10 cellular contexts compared by ENCODE assay signal in the genomic region with DNA sequence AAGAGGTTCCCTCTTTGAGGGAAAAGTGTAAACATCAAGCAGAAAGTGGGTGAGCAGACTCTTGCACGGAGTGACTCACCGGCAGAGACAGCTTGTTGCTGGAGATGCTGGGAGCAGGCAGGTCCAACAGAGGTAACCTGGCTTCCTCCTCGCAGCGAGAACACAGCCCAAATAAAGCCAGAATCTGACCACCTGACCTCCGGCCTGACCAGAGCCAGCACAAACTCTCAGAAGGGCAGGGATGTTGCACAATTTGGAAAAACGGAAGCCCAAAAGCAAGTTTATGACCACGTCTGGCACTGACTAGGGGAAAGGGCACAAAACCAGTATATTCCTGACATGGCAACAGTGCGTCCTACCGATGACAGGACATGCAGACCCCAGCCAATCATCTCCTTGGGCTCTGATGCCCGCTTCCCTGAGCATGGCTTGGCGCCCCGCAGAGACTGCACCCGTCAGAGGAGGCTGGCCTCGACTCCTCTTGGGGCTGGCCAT. TPM values are rescaled to one million over a fixed set of nuclear protein-coding genes. Genes with fewer than 3 reads are reported as not detected.
A peak's percentile ranks its signal among the peaks of the same experiment; 100 is the strongest.
DNase-seq lines count a peak whose midpoint lies in the region; ATAC-seq and TF ChIP-seq lines count a peak whose summit lies in the region.
"Had no signal": no experiment of that assay in that cellular context is flagged by ENCODE, and none has a peak within 500 bp of the region (broad histone marks: within the 10 kb centered on the region; RNA-seq: fewer than 3 reads in every experiment).

No MANE protein-coding gene starts in this region.

- no peaks in the 10 kb centered on the region for H3K36me3 ChIP-seq in left ventricle myocardium inferior
- H3K36me3 ChIP-seq in skeletal muscle tissue (ENCODE audit: control insufficient read depth in 3 of 3, insufficient read depth in 3 of 3, low read length in 3 of 3) = no peaks in the 10 kb centered on the region

- H3K27ac ChIP-seq in H9 (ENCODE audit: insufficient read length, low read depth, low read length) = no peak overlapping the region
- peak overlapping the region; percentile 87 for H3K27ac ChIP-seq in left ventricle myocardium inferior (replicated peaks)
- peak overlapping the region; percentile 8 for H3K27ac ChIP-seq in skeletal muscle tissue (ENCODE audit: low read depth, low read length)
- H3K27ac ChIP-seq: SK-N-MC had no signal

- H3K4me3 ChIP-seq in left ventricle myocardium inferior = peak overlapping the region; percentile 43
- peak overlapping the region in 1 of 3 donors; percentile 20 for H3K4me3 ChIP-seq in skeletal muscle tissue (ENCODE audit: low read length in 3 of 3)
- H3K4me3 ChIP-seq: SK-N-MC had no signal

- H3K36me3 Mint-ChIP-seq in H9 (ENCODE audit: insufficient read depth in 1 of 3, low read depth in 3 of 3) (peaks cover 0 to 2% (median 0%) of the 10 kb centered on the region in 3 experiments; a peak in 2 of 7 replicates), WTC11 (peaks cover 2% of the 10 kb centered on the region; the same call in 1 of the 2 replicates)

- peaks cover 6% of the 10 kb centered on the region for H3K23me2 ChIP-seq in H9 (ENCODE audit: insufficient read length, low read depth, low read length, poor library complexity, severe bottlenecking)

- H3K14ac ChIP-seq in H9 (ENCODE audit: insufficient read depth, low read length) = no peak overlapping the region

- no peak overlapping the region for H3K56ac ChIP-seq in H9 (ENCODE audit: insufficient read length, low read depth, low read length)

- H4K91ac ChIP-seq in H9 (ENCODE audit: insufficient read length, low read depth, low read length) = no peak overlapping the region

- H3K9me3 ChIP-seq in H9 (ENCODE audit: control insufficient read depth, low read depth, low read length) (no peaks in the 10 kb centered on the region), left ventricle myocardium inferior (replicated peaks) (no peaks in the 10 kb centered on the region), skeletal muscle tissue (ENCODE audit: control insufficient read depth in 3 of 3, low read length in 3 of 3) (no peaks in the 10 kb centered on the region)

- H2BK15ac ChIP-seq in H9 (ENCODE audit: low read depth, low read length) = no peak overlapping the region

- TF ChIP-seq CTCF in H9 (conservative IDR thresholded peaks at IDR 0.05) = no peak
- no peak for TF ChIP-seq CTCF in WTC11 (IDR thresholded peaks at IDR 0.05)
- TF ChIP-seq CTCF in left ventricle myocardium inferior (IDR thresholded peaks at IDR 0.05; ENCODE audit: borderline replicate concordance) = no peak

- no peak overlapping the region for H3K23ac ChIP-seq in H9 (ENCODE audit: insufficient read length, low read depth, low read length)

- no peak overlapping the region for H4K5ac ChIP-seq in H9 (ENCODE audit: insufficient read length, low read depth, low read length)

- ATAC-seq in WTC11 (no peak), HG03196 (IDR thresholded peaks at IDR 0.05; ENCODE audit: unreplicated experiment) (no peak)

- intact Hi-C loops in left ventricle myocardium inferior (cut with micrococcal nuclease) = no loop called here

- no peak overlapping the region for H3K4ac ChIP-seq in H9 (ENCODE audit: low read depth, low read length)

- H2BK12ac ChIP-seq in H9 (ENCODE audit: insufficient read length, low read depth, low read length) = no peak overlapping the region

- no peak overlapping the region for H2AK5ac ChIP-seq in H9 (ENCODE audit: insufficient read length, low read length)

- H2AFZ ChIP-seq in H9 (ENCODE audit: low read length) = no peak overlapping the region

- no peaks in the 10 kb centered on the region for H3K9me3 Mint-ChIP-seq in H9
- no peaks in the 10 kb centered on the region for H3K9me3 Mint-ChIP-seq in WTC11

- H3K27ac Mint-ChIP-seq in H9 (peak overlapping the region in 2 of 3 experiments; percentile 38 to 75; a peak in 4 of 7 replicates), WTC11 (peak overlapping the region; percentile 78)

- no peak overlapping the region for H2BK20ac ChIP-seq in H9 (ENCODE audit: low read depth, low read length, poor library complexity, severe bottlenecking)

- H2BK5ac ChIP-seq in H9 (ENCODE audit: insufficient read length, low read length) = no peak overlapping the region

- peaks cover 6% of the 10 kb centered on the region; the same call in 1 of the 2 replicates for H3K4me1 ChIP-seq in H9 (ENCODE audit: insufficient read depth, low read length)
- H3K4me1 ChIP-seq in left ventricle myocardium inferior = peaks cover 95% of the 10 kb centered on the region
- H3K4me1 ChIP-seq in skeletal muscle tissue (ENCODE audit: control insufficient read depth in 3 of 3, insufficient read depth in 3 of 3, low read length in 3 of 3) = peaks cover 24 to 29% (median 26%) of the 10 kb centered on the region in 3 donors

- peaks cover 7% of the 10 kb centered on the region; the same call in 1 of the 2 replicates for H3K79me2 ChIP-seq in H9 (ENCODE audit: insufficient read depth, low read length)

- no peak overlapping the region for H3K9ac ChIP-seq in H9 (ENCODE audit: extremely low read depth, insufficient read length, low read length)
- peak overlapping the region in 1 of 3 donors; percentile 11 for H3K9ac ChIP-seq in skeletal muscle tissue (ENCODE audit: low read depth in 1 of 3, low read length in 3 of 3)

- no peak overlapping the region for H3T11ph ChIP-seq in H9 (ENCODE audit: low read length)

- H3K4me1 Mint-ChIP-seq in H9 (peaks cover 51 to 57% of the 10 kb centered on the region in 2 experiments), WTC11 (peaks cover 67% of the 10 kb centered on the region)

- no peak overlapping the region for H3K4me2 ChIP-seq in H9 (ENCODE audit: insufficient read depth, insufficient read length, low read length)

- WGBS in H9 (ENCODE audit: extremely low coverage, insufficient read length, low lambda C conversion rate) = no CpG with 5 or more reads among the region's 14 CpGs

- no peaks in the 10 kb centered on the region for H4K20me1 ChIP-seq in H9 (ENCODE audit: control insufficient read depth, insufficient read depth, insufficient read length)

- H4K8ac ChIP-seq in H9 (replicated peaks; ENCODE audit: insufficient read length, low read depth, low read length) = no peak overlapping the region

- no peak overlapping the region for H3K18ac ChIP-seq in H9 (ENCODE audit: insufficient read length, low read depth, low read length)

- no peaks in the 10 kb centered on the region for H3K27me3 ChIP-seq in H9 (ENCODE audit: insufficient read depth, low read length)
- no peaks in the 10 kb centered on the region for H3K27me3 ChIP-seq in left ventricle myocardium inferior (ENCODE audit: low read depth)
- no peaks in the 10 kb centered on the region for H3K27me3 ChIP-seq in skeletal muscle tissue (ENCODE audit: control insufficient read depth in 3 of 3, insufficient read depth in 3 of 3, low read length in 3 of 3)

- CTCF ChIA-PET in WTC11 (lab: Charles Lee) = no interaction called here

- no peak overlapping the region for H2BK120ac ChIP-seq in H9 (ENCODE audit: low read depth, low read length, poor library complexity, severe bottlenecking)

- H3K4me3 Mint-ChIP-seq in H9 = no peak overlapping the region; a peak in 1 of 5 replicates
- H3K4me3 Mint-ChIP-seq in WTC11 = no peak overlapping the region

- POLR2A ChIA-PET in WTC11 (lab: Charles Lee) = no interaction called here

- H3K79me1 ChIP-seq in H9 (ENCODE audit: insufficient read depth, low read depth, low read length, poor library complexity, severe bottlenecking) = peaks cover 6% of the 10 kb centered on the region

- H3K27me3 Mint-ChIP-seq in H9 (ENCODE audit: low read depth) = no peaks in the 10 kb centered on the region
- no peaks in the 10 kb centered on the region for H3K27me3 Mint-ChIP-seq in WTC11 (ENCODE audit: low read depth)

- DNase-seq in H9 (no peak), WTC11 (ENCODE audit: low spot score) (no peak), left ventricle myocardium inferior (no peak), NCI-H1417 treated with DMSO at 0.1 percent for 48 hours (lab: John Stamatoyannopoulos, UW) (no peak), GOT3 (lab: John Stamatoyannopoulos, UW) (no peak)
- no peak for DNase-seq in stimulated activated CD8-positive, alpha-beta memory T cell treated with anti-CD3 and anti-CD28 coated beads, Interleukin-4, amount 100 ng/mL, for 48 hours
- DNase-seq: DND-41 had no signal

TF ChIP-seq in WTC11, 78 proteins besides CTCF, POLR2A, EP300 and RAD21 (continues in another document):
- TF ChIP-seq, protein P1, sequence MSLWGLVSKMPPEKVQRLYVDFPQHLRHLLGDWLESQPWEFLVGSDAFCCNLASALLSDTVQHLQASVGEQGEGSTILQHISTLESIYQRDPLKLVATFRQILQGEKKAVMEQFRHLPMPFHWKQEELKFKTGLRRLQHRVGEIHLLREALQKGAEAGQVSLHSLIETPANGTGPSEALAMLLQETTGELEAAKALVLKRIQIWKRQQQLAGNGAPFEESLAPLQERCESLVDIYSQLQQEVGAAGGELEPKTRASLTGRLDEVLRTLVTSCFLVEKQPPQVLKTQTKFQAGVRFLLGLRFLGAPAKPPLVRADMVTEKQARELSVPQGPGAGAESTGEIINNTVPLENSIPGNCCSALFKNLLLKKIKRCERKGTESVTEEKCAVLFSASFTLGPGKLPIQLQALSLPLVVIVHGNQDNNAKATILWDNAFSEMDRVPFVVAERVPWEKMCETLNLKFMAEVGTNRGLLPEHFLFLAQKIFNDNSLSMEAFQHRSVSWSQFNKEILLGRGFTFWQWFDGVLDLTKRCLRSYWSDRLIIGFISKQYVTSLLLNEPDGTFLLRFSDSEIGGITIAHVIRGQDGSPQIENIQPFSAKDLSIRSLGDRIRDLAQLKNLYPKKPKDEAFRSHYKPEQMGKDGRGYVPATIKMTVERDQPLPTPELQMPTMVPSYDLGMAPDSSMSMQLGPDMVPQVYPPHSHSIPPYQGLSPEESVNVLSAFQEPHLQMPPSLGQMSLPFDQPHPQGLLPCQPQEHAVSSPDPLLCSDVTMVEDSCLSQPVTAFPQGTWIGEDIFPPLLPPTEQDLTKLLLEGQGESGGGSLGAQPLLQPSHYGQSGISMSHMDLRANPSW (CRISPR knock-in tag; conservative IDR thresholded peaks at IDR 0.05; ENCODE audit: low read depth) = no peak

RNA-seq across cellular contexts. Expression of a gene that starts 5.4 kb away (rescaled TPM):
- total RNA-seq in H9 (2021) (35.6 and 41.1 TPM in 2 replicates), WTC11 (2021) (42.3 to 50.1 TPM (median 42.9 TPM) in 3 replicates), left ventricle myocardium inferior (57.6 TPM), skeletal muscle tissue (2.6 TPM)

Comparison
In these comparisons a context has a peak if more than half of its experiments do, and no peak if none do; other contexts are left out.
1. RNA of a gene that starts 5.4 kb away (total RNA-seq): 57.6 TPM in left ventricle myocardium inferior (single experiment), 42.3 to 50.1 TPM in WTC11 and 35.6 to 41.1 TPM in H9; 2.6 TPM in skeletal muscle tissue (single experiment); every median in the first group is over 10 times any median in the second.